In genomic region chr9:127770905-127771569, GRCh38 we compare ENCODE assay signal across 8 cellular contexts. TPM values are rescaled to one million over a fixed set of nuclear protein-coding genes. Genes with fewer than 3 reads are reported as not detected.
DNase-seq lines count a peak whose midpoint lies in the region; ATAC-seq and TF ChIP-seq lines count a peak whose summit lies in the region.

No MANE protein-coding gene starts in this region.

- H3K27me3 ChIP-seq in Peyer's patch, result no peaks in the 10 kb centered on the region

- DNase-seq in DMS53 treated with DMSO at 0.1 percent for 48 hours (lab: John Stamatoyannopoulos, UW; ENCODE audit: unreplicated experiment) (peak; percentile 95), KG1 (lab: John Stamatoyannopoulos, UW) (peak; percentile 60), Peyer's patch (peak; percentile 97 to 99 (median 98)), fibroblast of gingiva (ENCODE audit: low read depth) (peak; percentile 96), naive B cell (peak; percentile 87)
- DNase-seq in activated T-helper 1 cell treated with anti-CD3 and anti-CD28 coated beads, Interleukin-12 subunit alpha, Interleukin-12 subunit beta, Interleukin-2, Interleukin-4 antibody, amounts not matched to agents 30 ng/mL and 10 ng/mL and 1 ng/mL, durations not matched to agents 14 hours and 24 hours and 36 hours (ENCODE audit: low spot score), result peak; percentile 99
- peak; percentile 96 to 97 for DNase-seq in stimulated activated CD8-positive, alpha-beta memory T cell treated with anti-CD3 and anti-CD28 coated beads, Interleukin-7, amount 100 ng/mL, for 48 hours (ENCODE audit: extremely low read depth in 1 of 2, low read depth in 1 of 2)

- ATAC-seq in GM21737 (IDR thresholded peaks at IDR 0.05; ENCODE audit: unreplicated experiment), result peak; percentile 83
- ATAC-seq in naive B cell (ENCODE audit: low read depth in 2 of 2), result peak; percentile 77 to 78

- H3K27me3 Mint-ChIP-seq in activated T-helper 1 cell treated with anti-CD3 and anti-CD28 coated beads, Interleukin-12 subunit alpha, Interleukin-12 subunit beta, Interleukin-2, Interleukin-4 antibody, amounts not matched to agents 30 ng/mL and 10 ng/mL and 1 ng/mL, durations not matched to agents 14 hours and 24 hours and 36 hours (ENCODE audit: insufficient read depth), result no peaks in the 10 kb centered on the region
- no peaks in the 10 kb centered on the region for H3K27me3 Mint-ChIP-seq in naive B cell

- peak overlapping the region; percentile 65 to 80 (median 70) for H3K27ac ChIP-seq in Peyer's patch

- H3K4me1 ChIP-seq in Peyer's patch, result peaks cover 0 to 24% (median 15%) of the 10 kb centered on the region in 4 donors

- peak overlapping the region; percentile 43 to 67 (median 51) for H3K4me3 ChIP-seq in Peyer's patch

- peaks cover 36% of the 10 kb centered on the region for H3K36me3 Mint-ChIP-seq in activated T-helper 1 cell treated with anti-CD3 and anti-CD28 coated beads, Interleukin-12 subunit alpha, Interleukin-12 subunit beta, Interleukin-2, Interleukin-4 antibody, amounts not matched to agents 30 ng/mL and 10 ng/mL and 1 ng/mL, durations not matched to agents 14 hours and 24 hours and 36 hours (ENCODE audit: low read depth)
- H3K36me3 Mint-ChIP-seq in naive B cell, result peaks cover 0 to 18% of the 10 kb centered on the region in 2 donors

- no peak for TF ChIP-seq CTCF in Peyer's patch (IDR thresholded peaks at IDR 0.05)

- H3K9me3 ChIP-seq in Peyer's patch, result no peaks in the 10 kb centered on the region

- intact Hi-C loops in activated T-helper 1 cell treated with anti-CD3 and anti-CD28 coated beads, Interleukin-12 subunit alpha, Interleukin-12 subunit beta, Interleukin-2, Interleukin-4 antibody, amounts not matched to agents 30 ng/mL and 10 ng/mL and 1 ng/mL, durations not matched to agents 14 hours and 24 hours and 36 hours (cut with micrococcal nuclease), result loop anchor here (1.0 to 10.0 kb wide), 14 partner anchors 8 to 856 kb away; partner anchors contain the start of genes FPGS, NAIF1, PTRH1 and RALGPS1

- H3K27ac Mint-ChIP-seq in activated T-helper 1 cell treated with anti-CD3 and anti-CD28 coated beads, Interleukin-12 subunit alpha, Interleukin-12 subunit beta, Interleukin-2, Interleukin-4 antibody, amounts not matched to agents 30 ng/mL and 10 ng/mL and 1 ng/mL, durations not matched to agents 14 hours and 24 hours and 36 hours, result peak overlapping the region; percentile 90
- peak overlapping the region; percentile 96 to 99 (median 96) for H3K27ac Mint-ChIP-seq in naive B cell

- no peaks in the 10 kb centered on the region for H3K9me3 Mint-ChIP-seq in activated T-helper 1 cell treated with anti-CD3 and anti-CD28 coated beads, Interleukin-12 subunit alpha, Interleukin-12 subunit beta, Interleukin-2, Interleukin-4 antibody, amounts not matched to agents 30 ng/mL and 10 ng/mL and 1 ng/mL, durations not matched to agents 14 hours and 24 hours and 36 hours
- H3K9me3 Mint-ChIP-seq in naive B cell, result no peaks in the 10 kb centered on the region

- H3K4me1 Mint-ChIP-seq in activated T-helper 1 cell treated with anti-CD3 and anti-CD28 coated beads, Interleukin-12 subunit alpha, Interleukin-12 subunit beta, Interleukin-2, Interleukin-4 antibody, amounts not matched to agents 30 ng/mL and 10 ng/mL and 1 ng/mL, durations not matched to agents 14 hours and 24 hours and 36 hours (ENCODE audit: low read depth), result peaks cover 63% of the 10 kb centered on the region
- H3K4me1 Mint-ChIP-seq in naive B cell, result peaks cover 50 to 78% (median 71%) of the 10 kb centered on the region in 3 donors

- TF ChIP-seq POLR2A in Peyer's patch (IDR thresholded peaks at IDR 0.05), result peak in 1 of 2 donors; percentile 15

- peak overlapping the region; percentile 86 for H3K4me3 Mint-ChIP-seq in activated T-helper 1 cell treated with anti-CD3 and anti-CD28 coated beads, Interleukin-12 subunit alpha, Interleukin-12 subunit beta, Interleukin-2, Interleukin-4 antibody, amounts not matched to agents 30 ng/mL and 10 ng/mL and 1 ng/mL, durations not matched to agents 14 hours and 24 hours and 36 hours
- peak overlapping the region; percentile 85 to 96 (median 92) for H3K4me3 Mint-ChIP-seq in naive B cell

- no peaks in the 10 kb centered on the region for H3K36me3 ChIP-seq in Peyer's patch

RNA-seq across cellular contexts. Expression of gene SH2D3C, which starts 7.4 kb away (rescaled TPM):
- total RNA-seq in Peyer's patch, result 10 to 100 TPM in 1 of 4 donors, 1 to 10 TPM in 3; 1.4 to 22.3 (median 4.1) TPM
- 30.0 and 30.4 TPM in 2 replicates for total RNA-seq in activated T-helper 1 cell treated with anti-CD3 and anti-CD28 coated beads, Interleukin-12 subunit alpha, Interleukin-12 subunit beta, Interleukin-2, Interleukin-4 antibody, amounts not matched to agents 30 ng/mL and 10 ng/mL and 1 ng/mL, durations not matched to agents 14 hours and 24 hours and 36 hours
- polyA plus RNA-seq in naive B cell (ENCODE audit: low read depth in 6 of 6), result 10 to 100 TPM; 29.8 to 87.0 (median 34.7) TPM

RNA-seq across cellular contexts. Expression of gene CDK9, which starts 14.8 kb away (rescaled TPM):
- total RNA-seq in Peyer's patch, result 100 to 1,000 TPM in 1 of 4 donors, 10 to 100 TPM in 3; 53.6 to 116 (median 83.9) TPM
- total RNA-seq in activated T-helper 1 cell treated with anti-CD3 and anti-CD28 coated beads, Interleukin-12 subunit alpha, Interleukin-12 subunit beta, Interleukin-2, Interleukin-4 antibody, amounts not matched to agents 30 ng/mL and 10 ng/mL and 1 ng/mL, durations not matched to agents 14 hours and 24 hours and 36 hours, result 97.3 and 105 TPM in 2 replicates
- 10 to 100 TPM; 37.3 to 88.8 (median 43.2) TPM for polyA plus RNA-seq in naive B cell (ENCODE audit: low read depth in 6 of 6)

RNA-seq across cellular contexts. Expression of gene FPGS, which starts 31.6 kb away (rescaled TPM):
- 100 to 1,000 TPM in 1 of 4 donors, 10 to 100 TPM in 3; 46.1 to 105 (median 71.5) TPM for total RNA-seq in Peyer's patch
- 128 and 130 TPM in 2 replicates for total RNA-seq in activated T-helper 1 cell treated with anti-CD3 and anti-CD28 coated beads, Interleukin-12 subunit alpha, Interleukin-12 subunit beta, Interleukin-2, Interleukin-4 antibody, amounts not matched to agents 30 ng/mL and 10 ng/mL and 1 ng/mL, durations not matched to agents 14 hours and 24 hours and 36 hours
- 10 to 100 TPM; 52.2 to 78.0 (median 59.1) TPM for polyA plus RNA-seq in naive B cell (ENCODE audit: low read depth in 6 of 6)

RNA-seq across cellular contexts. Expression of gene TOR2A, which starts 35.9 kb away (rescaled TPM):
- total RNA-seq in Peyer's patch, result 10 to 100 TPM; 26.4 to 70.9 (median 35.4) TPM
- 16.6 and 18.9 TPM in 2 replicates for total RNA-seq in activated T-helper 1 cell treated with anti-CD3 and anti-CD28 coated beads, Interleukin-12 subunit alpha, Interleukin-12 subunit beta, Interleukin-2, Interleukin-4 antibody, amounts not matched to agents 30 ng/mL and 10 ng/mL and 1 ng/mL, durations not matched to agents 14 hours and 24 hours and 36 hours
- polyA plus RNA-seq in naive B cell (ENCODE audit: low read depth in 6 of 6), result 10 to 100 TPM; 24.9 to 40.0 (median 27.3) TPM

RNA-seq across cellular contexts. Expression of gene TTC16, which starts 55.2 kb away (rescaled TPM):
- not detected for total RNA-seq in Peyer's patch
- total RNA-seq in activated T-helper 1 cell treated with anti-CD3 and anti-CD28 coated beads, Interleukin-12 subunit alpha, Interleukin-12 subunit beta, Interleukin-2, Interleukin-4 antibody, amounts not matched to agents 30 ng/mL and 10 ng/mL and 1 ng/mL, durations not matched to agents 14 hours and 24 hours and 36 hours, result 0.10 TPM in 1 of 2 replicates, not detected in the other
- polyA plus RNA-seq in naive B cell (ENCODE audit: low read depth in 6 of 6), result under 1 TPM in 1 of 6 donors, not detected in 5; 0.66 TPM

Comparison
In these comparisons a context has a peak if more than half of its experiments do, and no peak if none do; other contexts are left out.
1. Peak in every context shown above with its lines: DNase-seq, ATAC-seq, H3K4me3 ChIP-seq and H3K27ac ChIP-seq.